In the genomic region with DNA sequence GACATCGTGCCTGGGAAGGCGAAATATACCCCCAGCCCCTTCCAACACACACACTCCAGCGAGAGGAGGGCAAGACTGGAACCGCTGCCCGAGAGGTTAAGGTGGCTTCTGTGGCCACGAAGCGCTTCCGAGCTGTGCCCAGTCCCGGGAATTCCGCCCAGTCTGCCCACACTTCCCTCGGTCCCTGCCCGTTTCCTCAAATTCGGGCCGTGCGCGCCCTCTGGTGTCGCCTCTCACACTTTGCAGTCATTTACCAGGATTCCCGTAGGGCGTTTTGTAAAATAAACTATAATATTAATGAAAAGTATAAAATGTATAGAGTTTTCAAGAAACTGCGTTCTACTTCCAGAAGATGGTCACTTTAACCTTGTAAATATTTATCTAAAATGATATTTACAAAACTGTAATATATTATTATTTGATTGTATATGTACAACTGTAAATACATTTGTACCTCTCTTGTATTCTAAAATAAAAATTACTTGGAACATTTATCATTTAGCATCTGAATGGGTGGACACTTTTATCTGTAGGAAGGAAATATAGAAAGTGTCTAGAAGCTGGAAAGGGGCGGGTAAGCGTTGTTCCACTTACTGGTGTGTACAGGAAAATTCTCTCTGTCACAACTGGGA, we compare ENCODE assay signal across 7 cellular contexts. TPM values are rescaled to one million over a fixed set of nuclear protein-coding genes. Genes with fewer than 3 reads are reported as not detected.
A peak's percentile ranks its signal among the peaks of the same experiment; 100 is the strongest.
DNase-seq lines count a peak whose midpoint lies in the region; ATAC-seq and TF ChIP-seq lines count a peak whose summit lies in the region.

No MANE protein-coding gene starts in this region.

- H3K27me3 Mint-ChIP-seq in T-helper 17 cell = peaks cover 6% of the 10 kb centered on the region

- H3K27ac Mint-ChIP-seq in T-helper 17 cell = peak overlapping the region; percentile 63

- peak overlapping the region in 2 of 4 donors; percentile 57 to 71 for H3K27ac ChIP-seq in gastrocnemius medialis

- H3K9me3 ChIP-seq in T-helper 17 cell (ENCODE audit: control insufficient read depth, low read length, poor library complexity, severe bottlenecking) = no peaks in the 10 kb centered on the region
- no peaks in the 10 kb centered on the region for H3K9me3 ChIP-seq in gastrocnemius medialis

- H3K36me3 ChIP-seq in gastrocnemius medialis = no peaks in the 10 kb centered on the region

- ATAC-seq in T-helper 17 cell (peak; percentile 48), gastrocnemius medialis (peak; percentile 53 to 68)

- in situ Hi-C loops in astrocyte of the spinal cord (cut with HindIII; ENCODE audit: low sequenced_read_pairs) (loop anchor here (25.0 kb wide), 1 partner anchor 180 kb away; no protein-coding TSS in a partner anchor), gastrocnemius medialis (cut with MboI; ENCODE audit: low sequenced_read_pairs in 4 of 4) (no loop called here)

- no peak for TF ChIP-seq POLR2A in gastrocnemius medialis (IDR thresholded peaks at IDR 0.05)

- intact Hi-C loops in gastrocnemius medialis (cut with DNase I; ENCODE audit: low total_unique reads) = loop anchor here (1.0 kb wide), 2 partner anchors 31 to 221 kb away; no protein-coding TSS in a partner anchor

- H3K4me3 Mint-ChIP-seq in T-helper 17 cell = peak overlapping the region; percentile 98

- peaks cover 6 to 8% of the 10 kb centered on the region in 2 donors for H3K4me1 ChIP-seq in gastrocnemius medialis

- H3K4me1 Mint-ChIP-seq in T-helper 17 cell = peaks cover 5% of the 10 kb centered on the region

- peaks cover 2% of the 10 kb centered on the region for H3K36me3 Mint-ChIP-seq in T-helper 17 cell (ENCODE audit: low read depth)

- peak; percentile 81 for DNase-seq in GM10266 (ENCODE audit: extremely low spot score)
- peak; percentile 29 for DNase-seq in NCI-H1436 treated with DMSO at 0.1 percent for 48 hours (lab: John Stamatoyannopoulos, UW)
- peak; percentile 39 to 52 (median 43) for DNase-seq in T-helper 17 cell
- peak; percentile 69 for DNase-seq in astrocyte of the spinal cord (ENCODE audit: low read depth, low spot score)
- peak in 46 of 51 donors; percentile 7 to 83 (median 62) for DNase-seq in hypothalamus (lab: John Stamatoyannopoulos, UW)
- peak; percentile 54 to 68 for DNase-seq in gastrocnemius medialis
- DNase-seq in mesenteric fat pad (ENCODE audit: low spot score) = no peak

- no peaks in the 10 kb centered on the region for H3K27me3 ChIP-seq in gastrocnemius medialis

- H3K4me3 ChIP-seq in astrocyte of the spinal cord (ENCODE audit: low read depth, low read length) (peak overlapping the region; percentile 35), gastrocnemius medialis (peak overlapping the region; percentile 65 to 88 (median 66))

- TF ChIP-seq CTCF in GM10266 (IDR thresholded peaks at IDR 0.05; ENCODE audit: control insufficient read depth, insufficient read depth, low read depth, missing control alignments) (peak; percentile 87), astrocyte of the spinal cord (IDR thresholded peaks at IDR 0.05; ENCODE audit: low read depth, low read length) (peak; percentile 82), gastrocnemius medialis (IDR thresholded peaks at IDR 0.05 in 4 of 5, conservative IDR thresholded peaks at IDR 0.05 in 1 of 5) (peak; percentile 62 to 90 (median 78))

RNA-seq across cellular contexts. Expression of gene EXOSC2, which starts 11.0 kb away (rescaled TPM):
- total RNA-seq in T-helper 17 cell (10 to 100 TPM; 44.0 to 54.3 TPM), gastrocnemius medialis (10 to 100 TPM in 3 of 4 donors, 1 to 10 TPM in 1; 9.3 to 21.7 (median 12.0) TPM), mesenteric fat pad (21.2 TPM)

RNA-seq across cellular contexts. Expression of gene PRDM12, which starts 18.2 kb away (rescaled TPM):
- not detected for total RNA-seq in T-helper 17 cell
- total RNA-seq in gastrocnemius medialis = not detected
- total RNA-seq in mesenteric fat pad = not detected
